15 cellular contexts compared by ENCODE assay signal in the genomic region with DNA sequence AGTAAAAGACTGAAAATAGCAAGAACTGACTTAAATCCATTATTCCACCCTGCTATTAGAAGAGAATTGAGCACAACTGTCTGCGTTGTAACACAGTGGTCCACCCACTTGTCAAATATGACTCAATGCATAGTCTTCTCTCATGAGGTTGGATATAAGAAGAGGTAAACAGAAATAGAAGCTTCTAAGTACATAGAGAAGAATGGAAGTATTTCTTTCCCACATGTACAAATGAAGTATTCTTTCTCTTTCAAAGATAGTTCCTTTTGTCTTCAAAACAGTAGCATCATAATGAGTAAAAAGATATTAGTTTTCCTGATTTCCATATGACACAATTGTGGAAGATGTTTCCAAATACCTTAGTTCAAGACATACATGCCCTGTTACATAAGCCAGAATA.
"Had no signal": no experiment of that assay in that cellular context is flagged by ENCODE, and none has a peak within 500 bp of the region (broad histone marks: within the 10 kb centered on the region; RNA-seq: fewer than 3 reads in every experiment).

No MANE protein-coding gene starts in this region.

- H3K36me3 Mint-ChIP-seq: immature natural killer cell; naive thymus-derived CD4-positive, alpha-beta T cell; type B pancreatic cell had no signal

- H3K4me3 Mint-ChIP-seq: immature natural killer cell; naive thymus-derived CD4-positive, alpha-beta T cell; neural crest cell; type B pancreatic cell had no signal

- H3K27ac ChIP-seq: esophagus squamous epithelium, gastroesophageal sphincter, right atrium auricular region, sigmoid colon, stomach, thyroid gland had no signal

- H3K27me3 Mint-ChIP-seq: type B pancreatic cell had no signal

- H3K27ac Mint-ChIP-seq: immature natural killer cell; naive thymus-derived CD4-positive, alpha-beta T cell; type B pancreatic cell had no signal

- H3K4me1 Mint-ChIP-seq: immature natural killer cell; naive thymus-derived CD4-positive, alpha-beta T cell had no signal

- DNase-seq: esophagus squamous epithelium; foreskin fibroblast; immature natural killer cell; kidney; naive thymus-derived CD4-positive, alpha-beta T cell; sigmoid colon; small intestine; stimulated activated CD4-positive, alpha-beta T cell treated with anti-CD3 and anti-CD28 coated beads, Interleukin-12 subunit alpha, Interleukin-12 subunit beta, amount 100 ng/mL, for 4 hours; stimulated activated naive CD4-positive, alpha-beta T cell; stomach; thyroid gland had no signal

- ATAC-seq: gastroesophageal sphincter; naive thymus-derived CD4-positive, alpha-beta T cell had no signal
